1 cellular context compared by ENCODE assay signal in genomic region chr4:151671541-151672059, GRCh38.
TF ChIP-seq lines count a peak whose summit lies in the region.

No MANE protein-coding gene starts in this region.

TF ChIP-seq in K562, 482 proteins besides CTCF, POLR2A, EP300 and RAD21 (continued from another document and continues in another):
- TF ChIP-seq NR0B1 (IDR thresholded peaks at IDR 0.05; ENCODE audit: partially characterized antibody) (no peak), GATA2 (CRISPR knock-in tag; IDR thresholded peaks at IDR 0.05) (peak; percentile 82), ZKSCAN8 (CRISPR knock-in tag; IDR thresholded peaks at IDR 0.05) (no peak), ZBTB7A (IDR thresholded peaks at IDR 0.05; ENCODE audit: borderline replicate concordance, control insufficient read depth, low read depth, low read length) (0 out of 2 replicates have a peak, but pooled peaks have one; percentile 56), MBD2 (IDR thresholded peaks at IDR 0.05; ENCODE audit: borderline replicate concordance, low read depth) (no peak), SMAD4 (CRISPR knock-in tag; conservative IDR thresholded peaks at IDR 0.05) (peak; percentile 42; the same call in 1 of the 2 replicates), SNIP1 (IDR thresholded peaks at IDR 0.05; ENCODE audit: low read depth) (no peak), HCFC1 (IDR thresholded peaks at IDR 0.05; ENCODE audit: low read depth, low read length) (no peak), ARID1B (IDR thresholded peaks at IDR 0.05) (peak; percentile 88), ESRRA (IDR thresholded peaks at IDR 0.05; ENCODE audit: borderline replicate concordance, low read depth) (peak; percentile 37; the same call in 1 of the 2 replicates), HDAC2 (IDR thresholded peaks at IDR 0.05) (peak; percentile 51; the same call in 1 of the 2 replicates), ZNF445 (CRISPR knock-in tag; IDR thresholded peaks at IDR 0.05; ENCODE audit: low read depth) (no peak), DPF2 (IDR thresholded peaks at IDR 0.05) (peak; percentile 75), NCOR1 (IDR thresholded peaks at IDR 0.05) (peak; percentile 79), NR2F6 (CRISPR knock-in tag; IDR thresholded peaks at IDR 0.05) (no peak), ZC3H8 (IDR thresholded peaks at IDR 0.05) (no peak), CREB3L1 (IDR thresholded peaks at IDR 0.05; ENCODE audit: borderline replicate concordance, low read depth) (no peak), GTF2A2 (tag; IDR thresholded peaks at IDR 0.05) (no peak), NFATC3 (IDR thresholded peaks at IDR 0.05) (no peak), ZNF384 (IDR thresholded peaks at IDR 0.05; ENCODE audit: low read depth, low read length) (0 out of 2 replicates have a peak, but pooled peaks have one; percentile 10), ZZZ3 (IDR thresholded peaks at IDR 0.05) (no peak), MYBL2 (IDR thresholded peaks at IDR 0.05; ENCODE audit: low read depth) (no peak), MYBL2 (CRISPR knock-in tag; IDR thresholded peaks at IDR 0.05; ENCODE audit: borderline replicate concordance) (no peak), SREBF1 (IDR thresholded peaks at IDR 0.05; ENCODE audit: borderline replicate concordance, low read depth, low read length) (no peak), NCOA1 (IDR thresholded peaks at IDR 0.05; ENCODE audit: low read depth) (no peak), ZNF77 (CRISPR knock-in tag; IDR thresholded peaks at IDR 0.05) (no peak), ARID3A (IDR thresholded peaks at IDR 0.05; ENCODE audit: borderline replicate concordance, low read depth, low read length) (peak; percentile 45; the same call in 1 of the 2 replicates), SMARCA4 (IDR thresholded peaks at IDR 0.05) (peak; percentile 68; the same call in 1 of the 2 replicates), ZNF41 (CRISPR knock-in tag; conservative IDR thresholded peaks at IDR 0.05) (no peak), SMAD2 (IDR thresholded peaks at IDR 0.05; ENCODE audit: low read depth, low read length) (no peak), ZNF398 (CRISPR knock-in tag; IDR thresholded peaks at IDR 0.05) (no peak), SMARCE1 (IDR thresholded peaks at IDR 0.05) (0 out of 2 replicates have a peak, but pooled peaks have one; percentile 26), SRSF7 (optimal IDR thresholded peaks at IDR 0.05; ENCODE audit: low read depth, low read length) (no peak), JUND (IDR thresholded peaks at IDR 0.05; ENCODE audit: borderline replicate concordance, low read depth, low read length) (no peak; the same call in 1 of the 2 replicates), JUND (tag; IDR thresholded peaks at IDR 0.05; ENCODE audit: borderline replicate concordance, low read depth, low read length) (peak; percentile 40; the same call in 1 of the 3 replicates), VEZF1 (CRISPR knock-in tag; IDR thresholded peaks at IDR 0.05) (peak; percentile 83), XRCC3 (IDR thresholded peaks at IDR 0.05) (no peak), ZNF764 (CRISPR knock-in tag; IDR thresholded peaks at IDR 0.05; ENCODE audit: low read depth) (no peak), ZNF551 (CRISPR knock-in tag; IDR thresholded peaks at IDR 0.05) (no peak), FOS (IDR thresholded peaks at IDR 0.05; ENCODE audit: extremely low read depth, insufficient read length) (no peak), NR4A1 (CRISPR knock-in tag; IDR thresholded peaks at IDR 0.05) (no peak), NR4A1 (tag; IDR thresholded peaks at IDR 0.05) (no peak), ZMIZ1 (IDR thresholded peaks at IDR 0.05; ENCODE audit: low read depth in 2 of 2, low read length in 2 of 2) (peak in 1 of 2 experiments; percentile 49; a peak in 1 of 4 replicates), CREM (IDR thresholded peaks at IDR 0.05; ENCODE audit: low read depth) (peak; percentile 41; the same call in 1 of the 2 replicates), NKRF (IDR thresholded peaks at IDR 0.05; ENCODE audit: borderline replicate concordance) (no peak), NR3C1 (CRISPR knock-in tag; IDR thresholded peaks at IDR 0.05) (no peak), EP400 (IDR thresholded peaks at IDR 0.05) (no peak), BRD9 (IDR thresholded peaks at IDR 0.05; ENCODE audit: low read depth, partially characterized antibody) (no peak), RNF2 (IDR thresholded peaks at IDR 0.05) (peak; percentile 83), RBM39 (optimal IDR thresholded peaks at IDR 0.05; ENCODE audit: low read depth, low read length) (no peak), E2F8 (IDR thresholded peaks at IDR 0.05; ENCODE audit: low read depth, partially characterized antibody) (no peak), POLR2AphosphoS5 (IDR thresholded peaks at IDR 0.05; ENCODE audit: control insufficient read depth, insufficient read depth, low read depth, low read length) (peak; percentile 81; the same call in 1 of the 2 replicates), PCBP2 (IDR thresholded peaks at IDR 0.05; ENCODE audit: low read depth, low read length, poor library complexity, severe bottlenecking) (no peak), ZNF644 (tag; IDR thresholded peaks at IDR 0.05; ENCODE audit: low read depth) (0 out of 2 replicates have a peak, but pooled peaks have one; percentile 49), TFAP4 (CRISPR knock-in tag; IDR thresholded peaks at IDR 0.05; ENCODE audit: borderline replicate concordance) (peak; percentile 45; the same call in 1 of the 2 replicates)
